ENCODE assay signal across 9 cellular contexts in the genomic region with DNA sequence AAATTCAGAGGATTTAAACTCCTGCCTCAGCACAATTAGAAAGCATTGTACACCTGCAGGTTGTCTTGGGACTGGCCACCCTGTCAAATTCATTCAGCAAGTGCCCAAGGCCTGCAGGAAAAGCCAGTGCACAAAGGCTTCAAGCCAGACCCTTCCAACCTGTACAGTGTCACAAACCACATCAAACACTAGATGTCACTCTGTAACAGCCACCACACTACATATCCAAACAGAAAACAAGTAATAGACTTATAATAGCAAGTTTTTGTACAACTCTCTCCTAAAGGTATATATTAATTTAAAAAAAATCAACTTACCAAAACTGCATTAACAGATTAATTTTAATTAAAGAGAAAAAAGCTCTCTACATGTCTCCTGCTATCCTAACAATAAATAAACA. TPM values are rescaled to one million over a fixed set of nuclear protein-coding genes. Genes with fewer than 3 reads are reported as not detected.
DNase-seq lines count a peak whose midpoint lies in the region; ATAC-seq and TF ChIP-seq lines count a peak whose summit lies in the region.
"Had no signal": no experiment of that assay in that cellular context is flagged by ENCODE, and none has a peak within 500 bp of the region (broad histone marks: within the 10 kb centered on the region; RNA-seq: fewer than 3 reads in every experiment).

No MANE protein-coding gene starts in this region.

- H3K4me3 ChIP-seq in DOHH2 (ENCODE audit: low read length): no peak overlapping the region
- H3K4me3 ChIP-seq: SJCRH30 had no signal

- intact Hi-C loops in Calu3 (cut with micrococcal nuclease; ENCODE audit: unreplicated experiment): loop anchor here (2.0 to 10.0 kb wide), 2 partner anchors 50 to 160 kb away; partner anchors contain the start of gene RALGAPA2

- H3K4me2 ChIP-seq in DOHH2 (ENCODE audit: low read length): no peak overlapping the region

- H3K9me2 ChIP-seq in DOHH2 (replicated peaks; ENCODE audit: control insufficient read depth, low read length): no peaks in the 10 kb centered on the region

- TF ChIP-seq CTCF in DOHH2 (IDR thresholded peaks at IDR 0.05; ENCODE audit: low read depth, low read length, poor library complexity, severe bottlenecking) (peak; percentile 58), Calu3 (IDR thresholded peaks at IDR 0.05; ENCODE audit: unreplicated experiment) (no peak)

- H3K79me2 ChIP-seq in DOHH2 (ENCODE audit: control insufficient read depth, low read length): no peaks in the 10 kb centered on the region

- CTCF ChIA-PET in Calu3 (lab: Charles Lee): interaction anchor here (1.0 kb wide), 1 partner anchor 160 kb away, joined by 3 read pairs; no protein-coding TSS in a partner anchor

- H3K4me1 Mint-ChIP-seq in Calu3 (ENCODE audit: low read depth, unreplicated experiment): peaks cover 8% of the 10 kb centered on the region

- no peaks in the 10 kb centered on the region for H3K9me3 ChIP-seq in DOHH2 (ENCODE audit: control insufficient read depth, insufficient read depth, low read length)
- H3K9me3 ChIP-seq: SJCRH30 had no signal

- H3K4me1 ChIP-seq in DOHH2 (ENCODE audit: control insufficient read depth, low read length): peaks cover 26% of the 10 kb centered on the region
- H3K4me1 ChIP-seq: SJCRH30 had no signal

- no peaks in the 10 kb centered on the region for H4K20me1 ChIP-seq in DOHH2 (ENCODE audit: control insufficient read depth, insufficient read depth, low read depth, low read length)

- no peaks in the 10 kb centered on the region for H3F3A ChIP-seq in DOHH2 (ENCODE audit: control insufficient read depth, insufficient read depth)

- no peaks in the 10 kb centered on the region for H3K27me3 ChIP-seq in DOHH2 (ENCODE audit: control insufficient read depth, low read length)
- H3K27me3 ChIP-seq: SJCRH30 had no signal

- BruUV-seq in Calu3 (replicated peaks; lab: Mats Ljungman, UMichigan): no TSS peak

- H3K4me3 Mint-ChIP-seq in Calu3 (ENCODE audit: low read depth, unreplicated experiment): no peak overlapping the region

- H3K9me3 Mint-ChIP-seq in Calu3 (ENCODE audit: low read depth, unreplicated experiment): no peaks in the 10 kb centered on the region

- H3K27ac ChIP-seq in DOHH2 (ENCODE audit: low read depth, low read length): no peak overlapping the region
- H3K27ac ChIP-seq: SJCRH30 had no signal

- H3K36me3 ChIP-seq in DOHH2 (ENCODE audit: control insufficient read depth, low read length): no peaks in the 10 kb centered on the region
- H3K36me3 ChIP-seq: SJCRH30 had no signal

- H3K27ac Mint-ChIP-seq in Calu3 (ENCODE audit: unreplicated experiment): no peak overlapping the region

- peak; percentile 51 for ATAC-seq in GM21528 (IDR thresholded peaks at IDR 0.05; ENCODE audit: low FRiP score, unreplicated experiment)

- DNase-seq in NAMALWA (ENCODE audit: low spot score) (peak; percentile 47), SKM-1 treated with dmso at 0.1 percent for 144 hours (lab: John Stamatoyannopoulos, UW; ENCODE audit: unreplicated experiment) (peak; percentile 25), globus pallidus (ENCODE audit: low spot score) (peak; percentile 63), renal cortical epithelial cell (ENCODE audit: low read depth) (peak; percentile 58), cortex of kidney (lab: John Stamatoyannopoulos, UW) (no peak), Calu3 (no peak)

- no peaks in the 10 kb centered on the region for H3K36me3 Mint-ChIP-seq in Calu3 (ENCODE audit: insufficient read depth, unreplicated experiment)

- no peaks in the 10 kb centered on the region for H3K27me3 Mint-ChIP-seq in Calu3 (ENCODE audit: unreplicated experiment)

RNA-seq across cellular contexts. Expression of gene RALGAPA2, which starts 47.6 kb away (rescaled TPM):
- 13.5 and 47.5 TPM in 2 replicates for total RNA-seq in renal cortical epithelial cell
- 26.3 and 28.5 TPM in 2 replicates for total RNA-seq in Calu3 (2022)

Comparison
In these comparisons a context has a peak if more than half of its experiments do, and no peak if none do; other contexts are left out.
1. DNase-seq: peak in NAMALWA (single experiment), SKM-1 treated with dmso at 0.1 percent for 144 hours (single experiment), globus pallidus (single experiment) and renal cortical epithelial cell (single experiment); none in cortex of kidney (single experiment) and Calu3 (single experiment).